28 cellular contexts compared by ENCODE assay signal in genomic region chr11:5489571-5490357, GRCh38. TPM values are rescaled to one million over a fixed set of nuclear protein-coding genes. Genes with fewer than 3 reads are reported as not detected.
"Had no signal": no experiment of that assay in that cellular context is flagged by ENCODE, and none has a peak within 500 bp of the region (broad histone marks: within the 10 kb centered on the region; RNA-seq: fewer than 3 reads in every experiment).

No MANE protein-coding gene starts in this region.

- H3K36me3 Mint-ChIP-seq: activated naive CD8-positive, alpha-beta T cell treated with anti-CD3 and anti-CD28 coated beads for 36 hours; mesothelial cell of epicardium; natural killer cell had no signal

- H3K27ac ChIP-seq: cardiac muscle cell, hepatocyte, left ventricle myocardium inferior, sigmoid colon, thoracic aorta, upper lobe of left lung had no signal

- H3K36me3 ChIP-seq: cardiac muscle cell, left ventricle myocardium inferior, sigmoid colon, thoracic aorta, upper lobe of left lung had no signal

- H3K4me1 ChIP-seq: left ventricle myocardium inferior, sigmoid colon, upper lobe of left lung had no signal

- H3K4me3 ChIP-seq: cardiac muscle cell, hepatocyte, left ventricle myocardium inferior, sigmoid colon, thoracic aorta, upper lobe of left lung had no signal

- H3K4me3 Mint-ChIP-seq: activated naive CD8-positive, alpha-beta T cell treated with anti-CD3 and anti-CD28 coated beads for 36 hours; activated T-cell treated with anti-CD3 and anti-CD28 coated beads, Interleukin-2, amount 50 U/mL, for 4 hours; mesothelial cell of epicardium; natural killer cell; T-helper 1 cell treated with Interleukin-12 subunit alpha and Interleukin-12 subunit beta and Interleukin-4 antibody, amounts not matched to agents 30 μg/mL and 1 μg/mL, for 36 hours had no signal

- H3K9me3 Mint-ChIP-seq: activated naive CD8-positive, alpha-beta T cell treated with anti-CD3 and anti-CD28 coated beads for 36 hours; activated T-cell treated with anti-CD3 and anti-CD28 coated beads, Interleukin-2, amount 50 U/mL, for 4 hours; mesothelial cell of epicardium; natural killer cell; T-helper 1 cell treated with Interleukin-12 subunit alpha and Interleukin-12 subunit beta and Interleukin-4 antibody, amounts not matched to agents 30 μg/mL and 1 μg/mL, for 36 hours had no signal

- H3K9me3 ChIP-seq: left ventricle myocardium inferior, sigmoid colon, thoracic aorta, upper lobe of left lung had no signal

- DNase-seq: activated CD4-positive, alpha-beta T cell treated with anti-CD3 and anti-CD28 coated beads for 4 hours; activated CD4-positive, alpha-beta T cell treated with anti-CD3 and anti-CD28 coated beads, Interleukin-2, amount 50 U/mL, for 48 hours; activated CD4-positive, CD25-positive, alpha-beta regulatory T cell; activated CD8-positive, alpha-beta memory T cell treated with anti-CD3 and anti-CD28 coated beads, Interleukin-2, amount 50 U/mL, for 48 hours; activated naive CD4-positive, alpha-beta T cell treated with Interleukin-2 at 50 U/mL for 16 hours; activated naive CD8-positive, alpha-beta T cell treated with anti-CD3 and anti-CD28 coated beads for 36 hours; activated T-cell treated with anti-CD3 and anti-CD28 coated beads, Interleukin-2, amount 50 U/mL, for 4 hours; foreskin fibroblast; kidney glomerular epithelial cell; left ventricle myocardium inferior; natural killer cell; retina; sigmoid colon; stimulated activated CD4-positive, alpha-beta T cell treated with anti-CD3 and anti-CD28 coated beads, Interleukin-4, amount 100 ng/mL, for 1 hour; stimulated activated naive CD4-positive, alpha-beta T cell treated with Interleukin-2 at 50 U/mL for 16 hours; T1000; upper lobe of left lung had no signal

- H2AFZ ChIP-seq: hepatocyte had no signal

- H3K27me3 ChIP-seq: cardiac muscle cell, hepatocyte, sigmoid colon, upper lobe of left lung had no signal

- H3K4me2 ChIP-seq: hepatocyte had no signal

- H3K27ac Mint-ChIP-seq: activated naive CD8-positive, alpha-beta T cell treated with anti-CD3 and anti-CD28 coated beads for 36 hours; mesothelial cell of epicardium; natural killer cell; T-helper 1 cell treated with Interleukin-12 subunit alpha and Interleukin-12 subunit beta and Interleukin-4 antibody, amounts not matched to agents 30 μg/mL and 1 μg/mL, for 36 hours had no signal

- H3K4me1 Mint-ChIP-seq: mesothelial cell of epicardium, natural killer cell had no signal

- ATAC-seq: activated T-cell treated with anti-CD3 and anti-CD28 coated beads, Interleukin-2, amount 50 U/mL, for 4 hours; natural killer cell had no signal

RNA-seq across cellular contexts. Expression of gene OR52D1, which starts 1.3 kb away (rescaled TPM):
- total RNA-seq: activated CD8-positive, alpha-beta memory T cell treated with anti-CD3 and anti-CD28 coated beads for 36 hours; activated naive CD8-positive, alpha-beta T cell treated with anti-CD3 and anti-CD28 coated beads for 36 hours; activated T-cell treated with anti-CD3 and anti-CD28 coated beads, Interleukin-2, amount 50 U/mL, for 4 hours; cardiac muscle cell; cerebellum; epithelial cell of proximal tubule; hepatocyte; left ventricle myocardium inferior; lung microvascular endothelial cell; mesothelial cell of epicardium; natural killer cell; osteoblast; posterior vena cava; sigmoid colon; thoracic aorta; upper lobe of left lung had no signal
- polyA plus RNA-seq: cardiac muscle cell, hepatocyte, sigmoid colon had no signal

RNA-seq across cellular contexts. Expression of gene UBQLN3, which starts 20.0 kb away (rescaled TPM):
- total RNA-seq: activated CD8-positive, alpha-beta memory T cell treated with anti-CD3 and anti-CD28 coated beads for 36 hours; activated naive CD8-positive, alpha-beta T cell treated with anti-CD3 and anti-CD28 coated beads for 36 hours; activated T-cell treated with anti-CD3 and anti-CD28 coated beads, Interleukin-2, amount 50 U/mL, for 4 hours; epithelial cell of proximal tubule; lung microvascular endothelial cell had no signal
- polyA plus RNA-seq: cardiac muscle cell, hepatocyte, sigmoid colon had no signal

RNA-seq across cellular contexts. Expression of gene UBQLNL, which starts 26.7 kb away (rescaled TPM):
- total RNA-seq: activated T-cell treated with anti-CD3 and anti-CD28 coated beads, Interleukin-2, amount 50 U/mL, for 4 hours; left ventricle myocardium inferior had no signal
- polyA plus RNA-seq: hepatocyte had no signal

RNA-seq across cellular contexts. Expression of gene OR51I2, which starts 40.6 kb away (rescaled TPM):
- total RNA-seq: activated CD8-positive, alpha-beta memory T cell treated with anti-CD3 and anti-CD28 coated beads for 36 hours; activated naive CD8-positive, alpha-beta T cell treated with anti-CD3 and anti-CD28 coated beads for 36 hours; activated T-cell treated with anti-CD3 and anti-CD28 coated beads, Interleukin-2, amount 50 U/mL, for 4 hours; cardiac muscle cell; cerebellum; epithelial cell of proximal tubule; hepatocyte; left ventricle myocardium inferior; lung microvascular endothelial cell; mesothelial cell of epicardium; natural killer cell; osteoblast; posterior vena cava; sigmoid colon; thoracic aorta; upper lobe of left lung had no signal
- polyA plus RNA-seq: cardiac muscle cell, hepatocyte, sigmoid colon had no signal

RNA-seq across cellular contexts. Expression of gene OR51I1, which starts 48.5 kb away (rescaled TPM):
- total RNA-seq: activated CD8-positive, alpha-beta memory T cell treated with anti-CD3 and anti-CD28 coated beads for 36 hours; activated naive CD8-positive, alpha-beta T cell treated with anti-CD3 and anti-CD28 coated beads for 36 hours; activated T-cell treated with anti-CD3 and anti-CD28 coated beads, Interleukin-2, amount 50 U/mL, for 4 hours; epithelial cell of proximal tubule; hepatocyte; left ventricle myocardium inferior; lung microvascular endothelial cell; natural killer cell; posterior vena cava; thoracic aorta had no signal
- polyA plus RNA-seq: cardiac muscle cell, hepatocyte, sigmoid colon had no signal
